In the genomic region with DNA sequence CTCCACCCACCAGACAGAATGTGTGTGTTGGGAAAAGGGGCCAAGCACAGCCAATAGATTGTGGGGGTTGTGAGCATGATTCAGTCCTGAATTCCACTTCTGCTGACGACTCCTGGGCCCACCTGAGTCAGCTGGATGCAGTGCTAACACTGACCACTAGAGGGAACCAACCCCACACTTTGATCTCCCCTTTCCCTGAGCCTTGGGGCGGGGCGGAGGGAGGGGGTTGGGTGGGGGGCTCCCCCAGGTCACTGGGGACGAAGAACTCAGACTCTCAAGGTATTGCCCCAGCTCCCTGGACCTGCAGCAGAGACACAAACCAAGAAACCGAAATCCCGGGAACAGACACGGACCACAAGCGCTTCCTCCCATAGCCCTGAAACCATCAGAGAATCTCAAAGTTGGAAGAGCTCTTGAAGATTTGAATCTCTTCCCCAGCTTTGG, we compare ENCODE assay signal across 1 cellular context.
TF ChIP-seq lines count a peak whose summit lies in the region.

No MANE protein-coding gene starts in this region.

TF ChIP-seq in K562, 482 proteins besides CTCF, POLR2A, EP300 and RAD21 (continues in another document):
- TF ChIP-seq OTX1 (CRISPR knock-in tag; IDR thresholded peaks at IDR 0.05) = no peak
- TF ChIP-seq SMC3 (conservative IDR thresholded peaks at IDR 0.05; ENCODE audit: insufficient read depth, low read depth, low read length) = peak; percentile 47; the same call in 1 of the 2 replicates
- TF ChIP-seq DIDO1 (tag; IDR thresholded peaks at IDR 0.05; ENCODE audit: low read depth) = no peak
- TF ChIP-seq, protein P1, sequence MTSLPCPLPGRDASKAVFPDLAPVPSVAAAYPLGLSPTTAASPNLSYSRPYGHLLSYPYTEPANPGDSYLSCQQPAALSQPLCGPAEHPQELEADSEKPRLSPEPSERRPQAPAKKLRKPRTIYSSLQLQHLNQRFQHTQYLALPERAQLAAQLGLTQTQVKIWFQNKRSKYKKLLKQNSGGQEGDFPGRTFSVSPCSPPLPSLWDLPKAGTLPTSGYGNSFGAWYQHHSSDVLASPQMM (CRISPR knock-in tag; IDR thresholded peaks at IDR 0.05) = no peak
- TF ChIP-seq, protein P2, sequence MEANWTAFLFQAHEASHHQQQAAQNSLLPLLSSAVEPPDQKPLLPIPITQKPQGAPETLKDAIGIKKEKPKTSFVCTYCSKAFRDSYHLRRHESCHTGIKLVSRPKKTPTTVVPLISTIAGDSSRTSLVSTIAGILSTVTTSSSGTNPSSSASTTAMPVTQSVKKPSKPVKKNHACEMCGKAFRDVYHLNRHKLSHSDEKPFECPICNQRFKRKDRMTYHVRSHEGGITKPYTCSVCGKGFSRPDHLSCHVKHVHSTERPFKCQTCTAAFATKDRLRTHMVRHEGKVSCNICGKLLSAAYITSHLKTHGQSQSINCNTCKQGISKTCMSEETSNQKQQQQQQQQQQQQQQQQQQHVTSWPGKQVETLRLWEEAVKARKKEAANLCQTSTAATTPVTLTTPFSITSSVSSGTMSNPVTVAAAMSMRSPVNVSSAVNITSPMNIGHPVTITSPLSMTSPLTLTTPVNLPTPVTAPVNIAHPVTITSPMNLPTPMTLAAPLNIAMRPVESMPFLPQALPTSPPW (CRISPR knock-in tag; IDR thresholded peaks at IDR 0.05) = peak; percentile 92
- TF ChIP-seq MXI1 (IDR thresholded peaks at IDR 0.05; ENCODE audit: low read depth, low read length) = no peak
- TF ChIP-seq, protein P3, sequence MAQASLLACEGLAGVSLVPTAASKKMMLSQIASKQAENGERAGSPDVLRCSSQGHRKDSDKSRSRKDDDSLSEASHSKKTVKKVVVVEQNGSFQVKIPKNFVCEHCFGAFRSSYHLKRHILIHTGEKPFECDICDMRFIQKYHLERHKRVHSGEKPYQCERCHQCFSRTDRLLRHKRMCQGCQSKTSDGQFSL (CRISPR knock-in tag; IDR thresholded peaks at IDR 0.05) = no peak
- TF ChIP-seq, protein P3 (tag; IDR thresholded peaks at IDR 0.05) = 0 out of 4 replicates have a peak, but pooled peaks of 1 of the 2 experiments have one; percentile 52
- no peak for TF ChIP-seq POLR2H (tag; IDR thresholded peaks at IDR 0.05; ENCODE audit: low read depth)
- no peak for TF ChIP-seq FOXK1 (CRISPR knock-in tag; IDR thresholded peaks at IDR 0.05; ENCODE audit: borderline replicate concordance)
- TF ChIP-seq ETV5 (CRISPR knock-in tag; IDR thresholded peaks at IDR 0.05; ENCODE audit: low read depth) = no peak
- TF ChIP-seq, protein P4, sequence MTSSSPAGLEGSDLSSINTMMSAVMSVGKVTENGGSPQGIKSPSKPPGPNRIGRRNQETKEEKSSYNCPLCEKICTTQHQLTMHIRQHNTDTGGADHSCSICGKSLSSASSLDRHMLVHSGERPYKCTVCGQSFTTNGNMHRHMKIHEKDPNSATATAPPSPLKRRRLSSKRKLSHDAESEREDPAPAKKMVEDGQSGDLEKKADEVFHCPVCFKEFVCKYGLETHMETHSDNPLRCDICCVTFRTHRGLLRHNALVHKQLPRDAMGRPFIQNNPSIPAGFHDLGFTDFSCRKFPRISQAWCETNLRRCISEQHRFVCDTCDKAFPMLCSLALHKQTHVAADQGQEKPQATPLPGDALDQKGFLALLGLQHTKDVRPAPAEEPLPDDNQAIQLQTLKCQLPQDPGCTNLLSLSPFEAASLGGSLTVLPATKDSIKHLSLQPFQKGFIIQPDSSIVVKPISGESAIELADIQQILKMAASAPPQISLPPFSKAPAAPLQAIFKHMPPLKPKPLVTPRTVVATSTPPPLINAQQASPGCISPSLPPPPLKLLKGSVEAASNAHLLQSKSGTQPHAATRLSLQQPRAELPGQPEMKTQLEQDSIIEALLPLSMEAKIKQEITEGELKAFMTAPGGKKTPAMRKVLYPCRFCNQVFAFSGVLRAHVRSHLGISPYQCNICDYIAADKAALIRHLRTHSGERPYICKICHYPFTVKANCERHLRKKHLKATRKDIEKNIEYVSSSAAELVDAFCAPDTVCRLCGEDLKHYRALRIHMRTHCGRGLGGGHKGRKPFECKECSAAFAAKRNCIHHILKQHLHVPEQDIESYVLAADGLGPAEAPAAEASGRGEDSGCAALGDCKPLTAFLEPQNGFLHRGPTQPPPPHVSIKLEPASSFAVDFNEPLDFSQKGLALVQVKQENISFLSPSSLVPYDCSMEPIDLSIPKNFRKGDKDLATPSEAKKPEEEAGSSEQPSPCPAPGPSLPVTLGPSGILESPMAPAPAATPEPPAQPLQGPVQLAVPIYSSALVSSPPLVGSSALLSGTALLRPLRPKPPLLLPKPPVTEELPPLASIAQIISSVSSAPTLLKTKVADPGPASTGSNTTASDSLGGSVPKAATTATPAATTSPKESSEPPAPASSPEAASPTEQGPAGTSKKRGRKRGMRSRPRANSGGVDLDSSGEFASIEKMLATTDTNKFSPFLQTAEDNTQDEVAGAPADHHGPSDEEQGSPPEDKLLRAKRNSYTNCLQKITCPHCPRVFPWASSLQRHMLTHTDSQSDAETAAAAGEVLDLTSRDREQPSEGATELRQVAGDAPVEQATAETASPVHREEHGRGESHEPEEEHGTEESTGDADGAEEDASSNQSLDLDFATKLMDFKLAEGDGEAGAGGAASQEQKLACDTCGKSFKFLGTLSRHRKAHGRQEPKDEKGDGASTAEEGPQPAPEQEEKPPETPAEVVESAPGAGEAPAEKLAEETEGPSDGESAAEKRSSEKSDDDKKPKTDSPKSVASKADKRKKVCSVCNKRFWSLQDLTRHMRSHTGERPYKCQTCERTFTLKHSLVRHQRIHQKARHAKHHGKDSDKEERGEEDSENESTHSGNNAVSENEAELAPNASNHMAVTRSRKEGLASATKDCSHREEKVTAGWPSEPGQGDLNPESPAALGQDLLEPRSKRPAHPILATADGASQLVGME (CRISPR knock-in tag; IDR thresholded peaks at IDR 0.05) = no peak
- no peak for TF ChIP-seq HCFC1 (IDR thresholded peaks at IDR 0.05; ENCODE audit: low read depth, low read length)
- TF ChIP-seq ZBTB1 (CRISPR knock-in tag; IDR thresholded peaks at IDR 0.05; ENCODE audit: borderline replicate concordance, low read depth) = no peak
- no peak for TF ChIP-seq JUN (IDR thresholded peaks at IDR 0.05; ENCODE audit: borderline replicate concordance, low read depth, low read length)
- TF ChIP-seq JUN (CRISPR knock-in tag; IDR thresholded peaks at IDR 0.05; ENCODE audit: borderline replicate concordance) = no peak
- TF ChIP-seq GABPB1 (CRISPR knock-in tag; IDR thresholded peaks at IDR 0.05) = no peak
- TF ChIP-seq, protein P5, sequence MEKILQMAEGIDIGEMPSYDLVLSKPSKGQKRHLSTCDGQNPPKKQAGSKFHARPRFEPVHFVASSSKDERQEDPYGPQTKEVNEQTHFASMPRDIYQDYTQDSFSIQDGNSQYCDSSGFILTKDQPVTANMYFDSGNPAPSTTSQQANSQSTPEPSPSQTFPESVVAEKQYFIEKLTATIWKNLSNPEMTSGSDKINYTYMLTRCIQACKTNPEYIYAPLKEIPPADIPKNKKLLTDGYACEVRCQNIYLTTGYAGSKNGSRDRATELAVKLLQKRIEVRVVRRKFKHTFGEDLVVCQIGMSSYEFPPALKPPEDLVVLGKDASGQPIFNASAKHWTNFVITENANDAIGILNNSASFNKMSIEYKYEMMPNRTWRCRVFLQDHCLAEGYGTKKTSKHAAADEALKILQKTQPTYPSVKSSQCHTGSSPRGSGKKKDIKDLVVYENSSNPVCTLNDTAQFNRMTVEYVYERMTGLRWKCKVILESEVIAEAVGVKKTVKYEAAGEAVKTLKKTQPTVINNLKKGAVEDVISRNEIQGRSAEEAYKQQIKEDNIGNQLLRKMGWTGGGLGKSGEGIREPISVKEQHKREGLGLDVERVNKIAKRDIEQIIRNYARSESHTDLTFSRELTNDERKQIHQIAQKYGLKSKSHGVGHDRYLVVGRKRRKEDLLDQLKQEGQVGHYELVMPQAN (IDR thresholded peaks at IDR 0.05; ENCODE audit: borderline replicate concordance) = no peak
- TF ChIP-seq NCOA1 (IDR thresholded peaks at IDR 0.05; ENCODE audit: low read depth) = no peak
- TF ChIP-seq ZNF551 (CRISPR knock-in tag; IDR thresholded peaks at IDR 0.05) = no peak
- TF ChIP-seq, protein P6, sequence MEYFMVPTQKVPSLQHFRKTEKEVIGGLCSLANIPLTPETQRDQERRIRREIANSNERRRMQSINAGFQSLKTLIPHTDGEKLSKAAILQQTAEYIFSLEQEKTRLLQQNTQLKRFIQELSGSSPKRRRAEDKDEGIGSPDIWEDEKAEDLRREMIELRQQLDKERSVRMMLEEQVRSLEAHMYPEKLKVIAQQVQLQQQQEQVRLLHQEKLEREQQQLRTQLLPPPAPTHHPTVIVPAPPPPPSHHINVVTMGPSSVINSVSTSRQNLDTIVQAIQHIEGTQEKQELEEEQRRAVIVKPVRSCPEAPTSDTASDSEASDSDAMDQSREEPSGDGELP (CRISPR knock-in tag; IDR thresholded peaks at IDR 0.05; ENCODE audit: borderline replicate concordance) = peak; percentile 58; the same call in 1 of the 2 replicates
- TF ChIP-seq CBFA2T3 (IDR thresholded peaks at IDR 0.05) = no peak
- TF ChIP-seq CREM (IDR thresholded peaks at IDR 0.05; ENCODE audit: low read depth) = 0 out of 2 replicates have a peak, but pooled peaks have one; percentile 4
- TF ChIP-seq HMG20A (CRISPR knock-in tag; conservative IDR thresholded peaks at IDR 0.05) = no peak
- TF ChIP-seq HMGN3 (IDR thresholded peaks at IDR 0.05; ENCODE audit: borderline replicate concordance, extremely low read depth, insufficient read length, low read depth, low read length) = no peak
- no peak for TF ChIP-seq SMAD3 (CRISPR knock-in tag; conservative IDR thresholded peaks at IDR 0.05)
- TF ChIP-seq RBBP5 (IDR thresholded peaks at IDR 0.05; ENCODE audit: borderline replicate concordance, insufficient read depth, low read length, poor library complexity, severe bottlenecking) = no peak
- TF ChIP-seq MAZ (CRISPR knock-in tag; conservative IDR thresholded peaks at IDR 0.05 in 1 of 2, IDR thresholded peaks at IDR 0.05 in 1 of 2) = 0 out of 4 replicates have a peak, but pooled peaks of 1 of the 2 experiments have one; percentile 26
- TF ChIP-seq, protein P7, sequence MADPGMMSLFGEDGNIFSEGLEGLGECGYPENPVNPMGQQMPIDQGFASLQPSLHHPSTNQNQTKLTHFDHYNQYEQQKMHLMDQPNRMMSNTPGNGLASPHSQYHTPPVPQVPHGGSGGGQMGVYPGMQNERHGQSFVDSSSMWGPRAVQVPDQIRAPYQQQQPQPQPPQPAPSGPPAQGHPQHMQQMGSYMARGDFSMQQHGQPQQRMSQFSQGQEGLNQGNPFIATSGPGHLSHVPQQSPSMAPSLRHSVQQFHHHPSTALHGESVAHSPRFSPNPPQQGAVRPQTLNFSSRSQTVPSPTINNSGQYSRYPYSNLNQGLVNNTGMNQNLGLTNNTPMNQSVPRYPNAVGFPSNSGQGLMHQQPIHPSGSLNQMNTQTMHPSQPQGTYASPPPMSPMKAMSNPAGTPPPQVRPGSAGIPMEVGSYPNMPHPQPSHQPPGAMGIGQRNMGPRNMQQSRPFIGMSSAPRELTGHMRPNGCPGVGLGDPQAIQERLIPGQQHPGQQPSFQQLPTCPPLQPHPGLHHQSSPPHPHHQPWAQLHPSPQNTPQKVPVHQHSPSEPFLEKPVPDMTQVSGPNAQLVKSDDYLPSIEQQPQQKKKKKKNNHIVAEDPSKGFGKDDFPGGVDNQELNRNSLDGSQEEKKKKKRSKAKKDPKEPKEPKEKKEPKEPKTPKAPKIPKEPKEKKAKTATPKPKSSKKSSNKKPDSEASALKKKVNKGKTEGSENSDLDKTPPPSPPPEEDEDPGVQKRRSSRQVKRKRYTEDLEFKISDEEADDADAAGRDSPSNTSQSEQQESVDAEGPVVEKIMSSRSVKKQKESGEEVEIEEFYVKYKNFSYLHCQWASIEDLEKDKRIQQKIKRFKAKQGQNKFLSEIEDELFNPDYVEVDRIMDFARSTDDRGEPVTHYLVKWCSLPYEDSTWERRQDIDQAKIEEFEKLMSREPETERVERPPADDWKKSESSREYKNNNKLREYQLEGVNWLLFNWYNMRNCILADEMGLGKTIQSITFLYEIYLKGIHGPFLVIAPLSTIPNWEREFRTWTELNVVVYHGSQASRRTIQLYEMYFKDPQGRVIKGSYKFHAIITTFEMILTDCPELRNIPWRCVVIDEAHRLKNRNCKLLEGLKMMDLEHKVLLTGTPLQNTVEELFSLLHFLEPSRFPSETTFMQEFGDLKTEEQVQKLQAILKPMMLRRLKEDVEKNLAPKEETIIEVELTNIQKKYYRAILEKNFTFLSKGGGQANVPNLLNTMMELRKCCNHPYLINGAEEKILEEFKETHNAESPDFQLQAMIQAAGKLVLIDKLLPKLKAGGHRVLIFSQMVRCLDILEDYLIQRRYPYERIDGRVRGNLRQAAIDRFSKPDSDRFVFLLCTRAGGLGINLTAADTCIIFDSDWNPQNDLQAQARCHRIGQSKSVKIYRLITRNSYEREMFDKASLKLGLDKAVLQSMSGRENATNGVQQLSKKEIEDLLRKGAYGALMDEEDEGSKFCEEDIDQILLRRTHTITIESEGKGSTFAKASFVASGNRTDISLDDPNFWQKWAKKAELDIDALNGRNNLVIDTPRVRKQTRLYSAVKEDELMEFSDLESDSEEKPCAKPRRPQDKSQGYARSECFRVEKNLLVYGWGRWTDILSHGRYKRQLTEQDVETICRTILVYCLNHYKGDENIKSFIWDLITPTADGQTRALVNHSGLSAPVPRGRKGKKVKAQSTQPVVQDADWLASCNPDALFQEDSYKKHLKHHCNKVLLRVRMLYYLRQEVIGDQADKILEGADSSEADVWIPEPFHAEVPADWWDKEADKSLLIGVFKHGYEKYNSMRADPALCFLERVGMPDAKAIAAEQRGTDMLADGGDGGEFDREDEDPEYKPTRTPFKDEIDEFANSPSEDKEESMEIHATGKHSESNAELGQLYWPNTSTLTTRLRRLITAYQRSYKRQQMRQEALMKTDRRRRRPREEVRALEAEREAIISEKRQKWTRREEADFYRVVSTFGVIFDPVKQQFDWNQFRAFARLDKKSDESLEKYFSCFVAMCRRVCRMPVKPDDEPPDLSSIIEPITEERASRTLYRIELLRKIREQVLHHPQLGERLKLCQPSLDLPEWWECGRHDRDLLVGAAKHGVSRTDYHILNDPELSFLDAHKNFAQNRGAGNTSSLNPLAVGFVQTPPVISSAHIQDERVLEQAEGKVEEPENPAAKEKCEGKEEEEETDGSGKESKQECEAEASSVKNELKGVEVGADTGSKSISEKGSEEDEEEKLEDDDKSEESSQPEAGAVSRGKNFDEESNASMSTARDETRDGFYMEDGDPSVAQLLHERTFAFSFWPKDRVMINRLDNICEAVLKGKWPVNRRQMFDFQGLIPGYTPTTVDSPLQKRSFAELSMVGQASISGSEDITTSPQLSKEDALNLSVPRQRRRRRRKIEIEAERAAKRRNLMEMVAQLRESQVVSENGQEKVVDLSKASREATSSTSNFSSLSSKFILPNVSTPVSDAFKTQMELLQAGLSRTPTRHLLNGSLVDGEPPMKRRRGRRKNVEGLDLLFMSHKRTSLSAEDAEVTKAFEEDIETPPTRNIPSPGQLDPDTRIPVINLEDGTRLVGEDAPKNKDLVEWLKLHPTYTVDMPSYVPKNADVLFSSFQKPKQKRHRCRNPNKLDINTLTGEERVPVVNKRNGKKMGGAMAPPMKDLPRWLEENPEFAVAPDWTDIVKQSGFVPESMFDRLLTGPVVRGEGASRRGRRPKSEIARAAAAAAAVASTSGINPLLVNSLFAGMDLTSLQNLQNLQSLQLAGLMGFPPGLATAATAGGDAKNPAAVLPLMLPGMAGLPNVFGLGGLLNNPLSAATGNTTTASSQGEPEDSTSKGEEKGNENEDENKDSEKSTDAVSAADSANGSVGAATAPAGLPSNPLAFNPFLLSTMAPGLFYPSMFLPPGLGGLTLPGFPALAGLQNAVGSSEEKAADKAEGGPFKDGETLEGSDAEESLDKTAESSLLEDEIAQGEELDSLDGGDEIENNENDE (IDR thresholded peaks at IDR 0.05; ENCODE audit: low read depth, low read length) = no peak
- no peak for TF ChIP-seq ATF7 (IDR thresholded peaks at IDR 0.05)
